In genomic region chr4:184384056-184384809, GRCh38 we compare ENCODE assay signal across 2 cellular contexts.
TF ChIP-seq lines count a peak whose summit lies in the region.

No MANE protein-coding gene starts in this region.

TF ChIP-seq in GM12878, 131 proteins besides CTCF, POLR2A, EP300 and RAD21 (continued from another document and continues in another):
- no peak for TF ChIP-seq E4F1 (IDR thresholded peaks at IDR 0.05; ENCODE audit: borderline replicate concordance, partially characterized antibody)
- TF ChIP-seq JUNB (IDR thresholded peaks at IDR 0.05) = no peak
- peak; percentile 94; the same call in 1 of the 2 replicates for TF ChIP-seq TCF3 (IDR thresholded peaks at IDR 0.05; ENCODE audit: borderline replicate concordance, insufficient read depth, low read depth, low read length)
- TF ChIP-seq SIX5 (IDR thresholded peaks at IDR 0.05; ENCODE audit: low read depth, low read length, severe bottlenecking) = no peak
- TF ChIP-seq EED (IDR thresholded peaks at IDR 0.05; ENCODE audit: low read depth) = peak; percentile 96
- peak; percentile 97 for TF ChIP-seq MTA3 (IDR thresholded peaks at IDR 0.05; ENCODE audit: borderline replicate concordance, low read length)
- peak; percentile 20; the same call in 1 of the 2 replicates for TF ChIP-seq MXI1 (IDR thresholded peaks at IDR 0.05; ENCODE audit: low read depth, low read length)
- TF ChIP-seq IRF5 (IDR thresholded peaks at IDR 0.05; ENCODE audit: borderline replicate concordance) = no peak
- TF ChIP-seq GABPA (IDR thresholded peaks at IDR 0.05; ENCODE audit: low read depth) = peak; percentile 68; the same call in 1 of the 2 replicates
- TF ChIP-seq ZNF384 (IDR thresholded peaks at IDR 0.05; ENCODE audit: borderline replicate concordance, low read depth, low read length) = no peak
- no peak; the same call in 1 of the 2 replicates for TF ChIP-seq SIN3A (IDR thresholded peaks at IDR 0.05; ENCODE audit: low read depth, low read length)
- 0 out of 2 replicates have a peak, but pooled peaks have one; percentile 33 for TF ChIP-seq CHD2 (IDR thresholded peaks at IDR 0.05; ENCODE audit: borderline replicate concordance, low read depth, low read length)
- TF ChIP-seq BCL11A (IDR thresholded peaks at IDR 0.05; ENCODE audit: low read depth, low read length) = peak; percentile 71; the same call in 1 of the 2 replicates
- TF ChIP-seq RFX5 (IDR thresholded peaks at IDR 0.05; ENCODE audit: low read depth, low read length) = no peak
- no peak for TF ChIP-seq KDM1A (IDR thresholded peaks at IDR 0.05; ENCODE audit: borderline replicate concordance)
- no peak for TF ChIP-seq USF2 (IDR thresholded peaks at IDR 0.05; ENCODE audit: borderline replicate concordance, low read depth, low read length)
- TF ChIP-seq ATF2 (IDR thresholded peaks at IDR 0.05; ENCODE audit: low read length) = peak; percentile 89
- TF ChIP-seq BCL3 (IDR thresholded peaks at IDR 0.05; ENCODE audit: borderline replicate concordance, insufficient read depth, low read depth, low read length, poor library complexity, severe bottlenecking) = peak; percentile 74
- TF ChIP-seq HDGF (IDR thresholded peaks at IDR 0.05) = peak; percentile 64; the same call in 1 of the 2 replicates
- TF ChIP-seq RAD51 (IDR thresholded peaks at IDR 0.05) = no peak
- TF ChIP-seq STAT3 (IDR thresholded peaks at IDR 0.05; ENCODE audit: low read depth, low read length) = 0 out of 2 replicates have a peak, but pooled peaks have one; percentile 43
- TF ChIP-seq NR2F1 (conservative IDR thresholded peaks at IDR 0.05) = no peak
- TF ChIP-seq RUNX3 (IDR thresholded peaks at IDR 0.05; ENCODE audit: low read length) = peak; percentile 99
- 0 out of 2 replicates have a peak, but pooled peaks have one; percentile 52 for TF ChIP-seq MAX (IDR thresholded peaks at IDR 0.05; ENCODE audit: low read depth, low read length)
- TF ChIP-seq NFYA (IDR thresholded peaks at IDR 0.05; ENCODE audit: borderline replicate concordance, low read depth, low read length) = no peak

TF ChIP-seq in HepG2, 621 proteins besides CTCF, POLR2A, EP300 and RAD21 (continued from another document and continues in another):
- peak; percentile 87 for TF ChIP-seq FOXP4 (CRISPR knock-in tag; IDR thresholded peaks at IDR 0.05)
- TF ChIP-seq MAZ (IDR thresholded peaks at IDR 0.05; ENCODE audit: borderline replicate concordance, low read depth, low read length) = no peak
- TF ChIP-seq MAZ (CRISPR knock-in tag; IDR thresholded peaks at IDR 0.05; ENCODE audit: low read depth) = 0 out of 2 replicates have a peak, but pooled peaks have one; percentile 41
- no peak for TF ChIP-seq KIAA2018 (CRISPR knock-in tag; IDR thresholded peaks at IDR 0.05; ENCODE audit: borderline replicate concordance)
- TF ChIP-seq ZNF580 (CRISPR knock-in tag; IDR thresholded peaks at IDR 0.05; ENCODE audit: borderline replicate concordance, low read depth) = no peak
- TF ChIP-seq REST (IDR thresholded peaks at IDR 0.05; ENCODE audit: borderline replicate concordance in 1 of 2, low read depth in 1 of 2, low read length in 2 of 2) = 0 out of 4 replicates have a peak, but pooled peaks of 1 of the 2 experiments have one; percentile 15
- TF ChIP-seq HIC2 (CRISPR knock-in tag; IDR thresholded peaks at IDR 0.05; ENCODE audit: low read depth) = 0 out of 2 replicates have a peak, but pooled peaks have one; percentile 47
- peak; percentile 63; the same call in 1 of the 2 replicates for TF ChIP-seq ZSCAN21 (CRISPR knock-in tag; IDR thresholded peaks at IDR 0.05; ENCODE audit: borderline replicate concordance)
- no peak for TF ChIP-seq XBP1 (CRISPR knock-in tag; IDR thresholded peaks at IDR 0.05)
- peak; percentile 32; the same call in 1 of the 2 replicates for TF ChIP-seq IRF2 (CRISPR knock-in tag; IDR thresholded peaks at IDR 0.05)
- TF ChIP-seq NR2F6 (IDR thresholded peaks at IDR 0.05) = peak; percentile 67
- peak; percentile 69 for TF ChIP-seq NR2F6 (CRISPR knock-in tag; IDR thresholded peaks at IDR 0.05)
- TF ChIP-seq DR1 (CRISPR knock-in tag; IDR thresholded peaks at IDR 0.05) = peak; percentile 34; the same call in 1 of the 2 replicates
- TF ChIP-seq ZNF710 (CRISPR knock-in tag; IDR thresholded peaks at IDR 0.05; ENCODE audit: borderline replicate concordance) = peak; percentile 61; the same call in 1 of the 2 replicates
- no peak for TF ChIP-seq SNAI1 (CRISPR knock-in tag; IDR thresholded peaks at IDR 0.05; ENCODE audit: borderline replicate concordance)
- peak; percentile 77; the same call in 1 of the 2 replicates for TF ChIP-seq SMAD1 (CRISPR knock-in tag; IDR thresholded peaks at IDR 0.05; ENCODE audit: borderline replicate concordance, low read depth)
- peak; percentile 77 for TF ChIP-seq GFI1 (CRISPR knock-in tag; IDR thresholded peaks at IDR 0.05; ENCODE audit: borderline replicate concordance)
- TF ChIP-seq MED13 (CRISPR knock-in tag; IDR thresholded peaks at IDR 0.05) = peak; percentile 68; the same call in 1 of the 2 replicates
- TF ChIP-seq ERF (CRISPR knock-in tag; IDR thresholded peaks at IDR 0.05) = peak; percentile 27; the same call in 1 of the 2 replicates
- TF ChIP-seq DPF2 (CRISPR knock-in tag; IDR thresholded peaks at IDR 0.05; ENCODE audit: borderline replicate concordance, low read depth) = peak; percentile 62; the same call in 1 of the 2 replicates
- 0 out of 2 replicates have a peak, but pooled peaks have one; percentile 81 for TF ChIP-seq MBD4 (IDR thresholded peaks at IDR 0.05; ENCODE audit: borderline replicate concordance, low read length)
- no peak for TF ChIP-seq RFX5 (IDR thresholded peaks at IDR 0.05; ENCODE audit: low read depth, low read length)
- no peak for TF ChIP-seq TBX3 (IDR thresholded peaks at IDR 0.05; ENCODE audit: borderline replicate concordance)
- TF ChIP-seq NFE2 (CRISPR knock-in tag; IDR thresholded peaks at IDR 0.05) = no peak
- TF ChIP-seq ZNF331 (CRISPR knock-in tag; IDR thresholded peaks at IDR 0.05) = peak; percentile 88
- TF ChIP-seq MEIS2 (CRISPR knock-in tag; IDR thresholded peaks at IDR 0.05) = peak; percentile 50; the same call in 1 of the 2 replicates
- TF ChIP-seq ZNF547 (CRISPR knock-in tag; IDR thresholded peaks at IDR 0.05) = peak; percentile 63
- TF ChIP-seq TOE1 (CRISPR knock-in tag; IDR thresholded peaks at IDR 0.05) = 0 out of 2 replicates have a peak, but pooled peaks have one; percentile 33
